Comparison of ENCODE assay signal across 10 cellular contexts in the genomic region with DNA sequence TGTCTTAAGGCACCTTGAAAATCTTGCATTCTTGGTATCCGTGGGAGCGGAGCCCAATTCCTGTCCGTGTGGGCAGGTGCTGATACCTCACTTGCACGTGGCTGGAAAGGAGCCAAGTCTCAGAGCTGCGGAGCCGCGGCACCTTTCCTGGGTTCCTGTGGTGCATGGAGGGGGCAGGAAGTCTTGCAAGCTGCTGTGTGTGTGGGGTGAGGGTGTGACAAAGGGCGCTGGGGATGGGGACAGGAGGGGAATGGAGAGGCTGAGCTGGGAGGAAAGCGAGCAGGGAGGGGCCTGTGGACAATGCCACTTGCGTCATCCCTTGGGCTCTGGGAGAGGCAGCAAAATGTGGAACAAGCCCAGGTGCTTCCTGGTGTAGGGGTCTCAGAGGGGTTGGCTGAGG.
DNase-seq lines count a peak whose midpoint lies in the region; ATAC-seq lines count a peak whose summit lies in the region.
"Had no signal": no experiment of that assay in that cellular context is flagged by ENCODE, and none has a peak within 500 bp of the region (broad histone marks: within the 10 kb centered on the region; RNA-seq: fewer than 3 reads in every experiment).

No MANE protein-coding gene starts in this region.

- peaks cover 11% of the 10 kb centered on the region; the same call in 1 of the 2 replicates for H3K4me1 ChIP-seq in SJCRH30
- H3K4me1 ChIP-seq: A549 had no signal

- no peaks in the 10 kb centered on the region for H3K27me3 ChIP-seq in SJCRH30

- no peaks in the 10 kb centered on the region for H3K36me3 ChIP-seq in SJCRH30

- no peak for ATAC-seq in HG02678 (IDR thresholded peaks at IDR 0.05; ENCODE audit: unreplicated experiment)
- ATAC-seq: A549 had no signal

- peak; percentile 54 for DNase-seq in NCI-H2029 (lab: John Stamatoyannopoulos, UW)
- no peak for DNase-seq in NCI-H2029 treated with DMSO at 0.1 percent for 48 hours (lab: John Stamatoyannopoulos, UW)
- DNase-seq in NCI-H774 (lab: John Stamatoyannopoulos, UW): peak; percentile 60
- DNase-seq in dermis blood vessel endothelial cell: peak; percentile 77
- DNase-seq in stimulated activated CD4-positive, alpha-beta T cell treated with anti-CD3 and anti-CD28 coated beads, TNF-alpha, amount 100 ng/mL, for 48 hours (ENCODE audit: low read depth in 3 of 3): peak in 2 of 3 donors; percentile 2 to 13
- no peak for DNase-seq in NCI-H226
- no peak for DNase-seq in SJCRH30
- DNase-seq: NCI-H82 had no signal

- H3K4me3 ChIP-seq in SJCRH30: no peak overlapping the region
- H3K4me3 ChIP-seq: A549 had no signal

- H3K9me3 ChIP-seq in SJCRH30 (replicated peaks): no peaks in the 10 kb centered on the region; the same call in 1 of the 2 replicates

- H3K27ac ChIP-seq in SJCRH30: no peak overlapping the region
- H3K27ac ChIP-seq: A549 had no signal

Comparison
In these comparisons a context has a peak if more than half of its experiments do, and no peak if none do; other contexts are left out.
1. DNase-seq: peak in NCI-H2029 (single experiment), NCI-H774 (single experiment), dermis blood vessel endothelial cell (single experiment) and stimulated activated CD4-positive, alpha-beta T cell treated with anti-CD3 and anti-CD28 coated beads, TNF-alpha, amount 100 ng/mL, for 48 hours (2 of 3); none in NCI-H2029 treated with DMSO at 0.1 percent for 48 hours (single experiment), NCI-H226 (single experiment) and SJCRH30 (0 of 2).